Comparison of ENCODE assay signal across 1 cellular context in the genomic region with DNA sequence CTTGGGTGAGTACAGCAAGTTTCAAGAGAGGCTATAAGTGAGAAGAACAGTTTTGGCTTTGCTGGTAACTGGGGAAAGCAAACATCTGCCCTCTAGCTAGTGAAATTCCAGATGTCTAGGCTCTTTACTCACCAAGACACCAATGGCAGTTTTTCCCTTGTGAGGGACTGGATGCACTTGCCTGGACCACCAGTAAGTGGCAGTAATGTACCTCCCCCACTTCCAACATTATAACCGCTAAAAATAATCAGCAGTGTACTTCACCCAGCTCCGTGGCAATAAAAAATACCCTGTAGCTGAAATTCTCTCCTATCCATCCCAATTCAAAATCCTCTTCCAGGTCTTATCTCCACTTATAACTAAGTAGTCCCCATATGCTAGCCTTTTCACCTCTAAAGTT.
TF ChIP-seq lines count a peak whose summit lies in the region.

No MANE protein-coding gene starts in this region.

TF ChIP-seq in GM23338, 12 proteins besides CTCF, POLR2A, EP300 and RAD21 (continued from another document):
- TF ChIP-seq, protein P1, sequence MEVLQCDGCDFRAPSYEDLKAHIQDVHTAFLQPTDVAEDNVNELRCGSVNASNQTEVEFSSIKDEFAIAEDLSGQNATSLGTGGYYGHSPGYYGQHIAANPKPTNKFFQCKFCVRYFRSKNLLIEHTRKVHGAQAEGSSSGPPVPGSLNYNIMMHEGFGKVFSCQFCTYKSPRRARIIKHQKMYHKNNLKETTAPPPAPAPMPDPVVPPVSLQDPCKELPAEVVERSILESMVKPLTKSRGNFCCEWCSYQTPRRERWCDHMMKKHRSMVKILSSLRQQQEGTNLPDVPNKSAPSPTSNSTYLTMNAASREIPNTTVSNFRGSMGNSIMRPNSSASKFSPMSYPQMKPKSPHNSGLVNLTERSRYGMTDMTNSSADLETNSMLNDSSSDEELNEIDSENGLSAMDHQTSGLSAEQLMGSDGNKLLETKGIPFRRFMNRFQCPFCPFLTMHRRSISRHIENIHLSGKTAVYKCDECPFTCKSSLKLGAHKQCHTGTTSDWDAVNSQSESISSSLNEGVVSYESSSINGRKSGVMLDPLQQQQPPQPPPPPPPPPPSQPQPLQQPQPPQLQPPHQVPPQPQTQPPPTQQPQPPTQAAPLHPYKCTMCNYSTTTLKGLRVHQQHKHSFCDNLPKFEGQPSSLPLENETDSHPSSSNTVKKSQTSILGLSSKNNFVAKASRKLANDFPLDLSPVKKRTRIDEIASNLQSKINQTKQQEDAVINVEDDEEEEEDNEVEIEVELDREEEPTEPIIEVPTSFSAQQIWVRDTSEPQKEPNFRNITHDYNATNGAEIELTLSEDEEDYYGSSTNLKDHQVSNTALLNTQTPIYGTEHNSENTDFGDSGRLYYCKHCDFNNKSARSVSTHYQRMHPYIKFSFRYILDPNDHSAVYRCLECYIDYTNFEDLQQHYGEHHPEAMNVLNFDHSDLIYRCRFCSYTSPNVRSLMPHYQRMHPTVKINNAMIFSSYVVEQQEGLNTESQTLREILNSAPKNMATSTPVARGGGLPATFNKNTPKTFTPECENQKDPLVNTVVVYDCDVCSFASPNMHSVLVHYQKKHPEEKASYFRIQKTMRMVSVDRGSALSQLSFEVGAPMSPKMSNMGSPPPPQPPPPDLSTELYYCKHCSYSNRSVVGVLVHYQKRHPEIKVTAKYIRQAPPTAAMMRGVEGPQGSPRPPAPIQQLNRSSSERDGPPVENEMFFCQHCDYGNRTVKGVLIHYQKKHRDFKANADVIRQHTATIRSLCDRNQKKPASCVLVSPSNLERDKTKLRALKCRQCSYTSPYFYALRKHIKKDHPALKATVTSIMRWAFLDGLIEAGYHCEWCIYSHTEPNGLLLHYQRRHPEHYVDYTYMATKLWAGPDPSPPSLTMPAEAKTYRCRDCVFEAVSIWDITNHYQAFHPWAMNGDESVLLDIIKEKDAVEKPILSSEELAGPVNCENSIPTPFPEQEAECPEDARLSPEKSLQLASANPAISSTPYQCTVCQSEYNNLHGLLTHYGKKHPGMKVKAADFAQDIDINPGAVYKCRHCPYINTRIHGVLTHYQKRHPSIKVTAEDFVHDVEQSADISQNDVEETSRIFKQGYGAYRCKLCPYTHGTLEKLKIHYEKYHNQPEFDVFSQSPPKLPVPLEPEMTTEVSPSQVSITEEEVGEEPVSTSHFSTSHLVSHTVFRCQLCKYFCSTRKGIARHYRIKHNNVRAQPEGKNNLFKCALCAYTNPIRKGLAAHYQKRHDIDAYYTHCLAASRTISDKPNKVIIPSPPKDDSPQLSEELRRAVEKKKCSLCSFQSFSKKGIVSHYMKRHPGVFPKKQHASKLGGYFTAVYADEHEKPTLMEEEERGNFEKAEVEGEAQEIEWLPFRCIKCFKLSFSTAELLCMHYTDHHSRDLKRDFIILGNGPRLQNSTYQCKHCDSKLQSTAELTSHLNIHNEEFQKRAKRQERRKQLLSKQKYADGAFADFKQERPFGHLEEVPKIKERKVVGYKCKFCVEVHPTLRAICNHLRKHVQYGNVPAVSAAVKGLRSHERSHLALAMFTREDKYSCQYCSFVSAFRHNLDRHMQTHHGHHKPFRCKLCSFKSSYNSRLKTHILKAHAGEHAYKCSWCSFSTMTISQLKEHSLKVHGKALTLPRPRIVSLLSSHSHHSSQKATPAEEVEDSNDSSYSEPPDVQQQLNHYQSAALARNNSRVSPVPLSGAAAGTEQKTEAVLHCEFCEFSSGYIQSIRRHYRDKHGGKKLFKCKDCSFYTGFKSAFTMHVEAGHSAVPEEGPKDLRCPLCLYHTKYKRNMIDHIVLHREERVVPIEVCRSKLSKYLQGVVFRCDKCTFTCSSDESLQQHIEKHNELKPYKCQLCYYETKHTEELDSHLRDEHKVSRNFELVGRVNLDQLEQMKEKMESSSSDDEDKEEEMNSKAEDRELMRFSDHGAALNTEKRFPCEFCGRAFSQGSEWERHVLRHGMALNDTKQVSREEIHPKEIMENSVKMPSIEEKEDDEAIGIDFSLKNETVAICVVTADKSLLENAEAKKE (CRISPR knock-in tag; IDR thresholded peaks at IDR 0.05): no peak
- no peak for TF ChIP-seq REST (IDR thresholded peaks at IDR 0.05; ENCODE audit: unreplicated experiment)
- TF ChIP-seq ZNF114 (CRISPR knock-in tag; IDR thresholded peaks at IDR 0.05): no peak
